ENCODE assay signal across 1 cellular context in genomic region chr19:38834104-38834490, GRCh38.
TF ChIP-seq lines count a peak whose summit lies in the region.

No MANE protein-coding gene starts in this region.

TF ChIP-seq in HEK293, 187 proteins besides CTCF, POLR2A, EP300 and RAD21 (continued from another document):
- TF ChIP-seq, protein P1, sequence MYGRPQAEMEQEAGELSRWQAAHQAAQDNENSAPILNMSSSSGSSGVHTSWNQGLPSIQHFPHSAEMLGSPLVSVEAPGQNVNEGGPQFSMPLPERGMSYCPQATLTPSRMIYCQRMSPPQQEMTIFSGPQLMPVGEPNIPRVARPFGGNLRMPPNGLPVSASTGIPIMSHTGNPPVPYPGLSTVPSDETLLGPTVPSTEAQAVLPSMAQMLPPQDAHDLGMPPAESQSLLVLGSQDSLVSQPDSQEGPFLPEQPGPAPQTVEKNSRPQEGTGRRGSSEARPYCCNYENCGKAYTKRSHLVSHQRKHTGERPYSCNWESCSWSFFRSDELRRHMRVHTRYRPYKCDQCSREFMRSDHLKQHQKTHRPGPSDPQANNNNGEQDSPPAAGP (tag by site-specific recombination; IDR thresholded peaks at IDR 0.05): no peak
- TF ChIP-seq ZNF202 (tag by site-specific recombination; IDR thresholded peaks at IDR 0.05; ENCODE audit: borderline replicate concordance): no peak
